Comparison of ENCODE assay signal across 9 cellular contexts in the genomic region with DNA sequence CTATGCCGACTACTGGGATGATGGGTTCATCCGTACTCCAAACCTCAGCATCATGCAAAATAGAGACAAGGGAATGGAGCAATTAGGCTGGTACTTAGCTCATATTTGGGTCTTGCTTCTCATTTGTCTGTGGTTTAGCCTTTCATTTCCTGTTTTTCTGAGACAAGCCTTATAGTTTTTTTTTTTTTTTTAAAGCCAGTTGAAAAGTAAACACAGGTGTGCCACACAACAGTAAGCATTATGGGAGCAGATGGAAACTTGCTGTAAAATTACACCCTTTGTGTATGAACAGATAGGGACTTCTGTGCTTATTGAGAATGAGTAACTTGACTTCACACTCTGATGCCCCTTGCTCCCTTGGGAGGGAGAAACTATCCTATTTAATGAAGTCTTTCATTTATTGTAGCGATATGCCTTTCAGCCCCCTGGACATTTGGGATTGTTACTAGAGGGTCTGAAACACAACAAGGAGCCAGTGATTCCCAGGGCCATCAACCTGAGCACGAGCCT. TPM values are rescaled to one million over a fixed set of nuclear protein-coding genes. Genes with fewer than 3 reads are reported as not detected.
DNase-seq lines count a peak whose midpoint lies in the region; ATAC-seq and TF ChIP-seq lines count a peak whose summit lies in the region.
"Had no signal": no experiment of that assay in that cellular context is flagged by ENCODE, and none has a peak within 500 bp of the region (broad histone marks: within the 10 kb centered on the region; RNA-seq: fewer than 3 reads in every experiment).

No MANE protein-coding gene starts in this region.

- TF ChIP-seq POLR2A in vagina (IDR thresholded peaks at IDR 0.05): no peak

- ATAC-seq in GM18867 (IDR thresholded peaks at IDR 0.05; ENCODE audit: unreplicated experiment): peak; percentile 71
- peak; percentile 55 for ATAC-seq in HG02884 (IDR thresholded peaks at IDR 0.05; ENCODE audit: unreplicated experiment)
- no peak for ATAC-seq in left lung

- H3K27ac ChIP-seq in left lung (no peak overlapping the region), vagina (no peak overlapping the region)

- H3K27me3 ChIP-seq in left lung (no peaks in the 10 kb centered on the region), vagina (no peaks in the 10 kb centered on the region)

- no peak overlapping the region for H3K4me3 ChIP-seq in left lung
- no peak overlapping the region for H3K4me3 ChIP-seq in vagina

- intact Hi-C loops in left lung (cut with DNase I): no loop called here
- intact Hi-C loops in vagina (cut with DNase I): no loop called here

- H3K36me3 ChIP-seq in left lung (no peaks in the 10 kb centered on the region), vagina (no peaks in the 10 kb centered on the region)

- H3K9me3 ChIP-seq in left lung: no peaks in the 10 kb centered on the region
- H3K9me3 ChIP-seq in vagina: no peaks in the 10 kb centered on the region

- TF ChIP-seq CTCF in left lung (IDR thresholded peaks at IDR 0.05) (no peak), vagina (IDR thresholded peaks at IDR 0.05) (no peak)

- DNase-seq in NCI-H1694 (lab: John Stamatoyannopoulos, UW) (peak; percentile 5), left kidney (ENCODE audit: low read depth, low spot score) (peak; percentile 10), left lung (no peak), vagina (ENCODE audit: extremely low spot score in 2 of 2) (no peak), cerebellar cortex (ENCODE audit: low spot score) (no peak), retina (no peak)

- H3K4me1 ChIP-seq in left lung (no peaks in the 10 kb centered on the region), vagina (peaks cover 27% of the 10 kb centered on the region)

RNA-seq across cellular contexts. Expression of a gene that starts 13.7 kb away (rescaled TPM):
- total RNA-seq in left lung: 1 to 10 TPM; 1.3 to 2.2 TPM
- total RNA-seq in vagina: 16.9 TPM
- total RNA-seq: pulmonary artery endothelial cell had no signal

Comparison
In these comparisons a context has a peak if more than half of its experiments do, and no peak if none do; other contexts are left out.
1. DNase-seq: peak in NCI-H1694 (single experiment) and left kidney (single experiment); none in left lung (0 of 2), vagina (0 of 2), cerebellar cortex (single experiment) and retina (single experiment).